ENCODE assay signal across 28 cellular contexts in genomic region chr2:62723253-62723652, GRCh38.
"Had no signal": no experiment of that assay in that cellular context is flagged by ENCODE, and none has a peak within 500 bp of the region (broad histone marks: within the 10 kb centered on the region; RNA-seq: fewer than 3 reads in every experiment).

No MANE protein-coding gene starts in this region.

- DNase-seq: activated CD4-positive, alpha-beta memory T cell treated with anti-CD3 and anti-CD28 coated beads for 36 hours; activated CD4-positive, alpha-beta T cell treated with anti-CD3 and anti-CD28 coated beads for 36 hours; activated CD4-positive, alpha-beta T cell treated with anti-CD3 and anti-CD28 coated beads, Interleukin-2, amount 10 ng/mL, durations not matched to agents 24 days and 14 days; activated CD4-positive, CD25-positive, alpha-beta regulatory T cell; activated CD4-positive, CD25-positive, alpha-beta regulatory T cell treated with anti-CD3 and anti-CD28 coated beads, Interleukin-2, amount 50 U/mL, for 72 hours; activated CD8-positive, alpha-beta memory T cell treated with anti-CD3 and anti-CD28 coated beads, Interleukin-2, amount 10 ng/mL, durations not matched to agents 7 days and 5 days; activated CD8-positive, alpha-beta memory T cell treated with anti-CD3 and anti-CD28 coated beads, Interleukin-2, amount 50 U/mL, for 4 hours; activated CD8-positive, alpha-beta T cell treated with anti-CD3 and anti-CD28 coated beads, Interleukin-2, amount 10 ng/mL, durations not matched to agents 7 days and 5 days; activated effector memory CD4-positive, alpha-beta T cell treated with anti-CD3 and anti-CD28 coated beads, Interleukin-2, amount 50 U/mL, for 16 hours; activated naive CD4-positive, alpha-beta T cell treated with anti-CD3 and anti-CD28 coated beads for 36 hours; activated naive CD8-positive, alpha-beta T cell treated with anti-CD3 and anti-CD28 coated beads for 36 hours; activated naive CD8-positive, alpha-beta T cell treated with anti-CD3 and anti-CD28 coated beads, Interleukin-2, amount 50 U/mL, for 24 hours; activated T-cell treated with anti-CD3 and anti-CD28 coated beads, Interleukin-2, amount 50 U/mL, for 1 hour; activated T-cell treated with anti-CD3 and anti-CD28 coated beads, Interleukin-2, amount 50 U/mL, for 48 hours; adrenal gland; amygdala; aorta; body of pancreas; caudate nucleus; cortex of kidney; effector CD8-positive, alpha-beta T cell; foreskin fibroblast; head of caudate nucleus; T-helper 2 cell had no signal

- H3K36me3 ChIP-seq: adrenal gland had no signal

- H3K4me3 ChIP-seq: adrenal gland, body of pancreas had no signal

- H3K27ac ChIP-seq: adrenal gland, body of pancreas had no signal

- H3K9me3 ChIP-seq: adrenal gland, body of pancreas had no signal

- H3K27me3 ChIP-seq: adrenal gland, body of pancreas had no signal

- ATAC-seq: activated CD4-positive, alpha-beta T cell treated with anti-CD3 and anti-CD28 coated beads for 36 hours; activated CD8-positive, alpha-beta memory T cell treated with anti-CD3 and anti-CD28 coated beads, Interleukin-2, amount 10 ng/mL, durations not matched to agents 7 days and 5 days; activated CD8-positive, alpha-beta T cell treated with anti-CD3 and anti-CD28 coated beads, Interleukin-2, amount 10 ng/mL, durations not matched to agents 7 days and 5 days; activated naive CD8-positive, alpha-beta T cell treated with anti-CD3 and anti-CD28 coated beads, Interleukin-2, amount 50 U/mL, for 24 hours; body of pancreas; esophagus mucosa had no signal

- FAIRE-seq: colon, endometrium, frontal cortex had no signal
